ENCODE assay signal across 14 cellular contexts in the genomic region with DNA sequence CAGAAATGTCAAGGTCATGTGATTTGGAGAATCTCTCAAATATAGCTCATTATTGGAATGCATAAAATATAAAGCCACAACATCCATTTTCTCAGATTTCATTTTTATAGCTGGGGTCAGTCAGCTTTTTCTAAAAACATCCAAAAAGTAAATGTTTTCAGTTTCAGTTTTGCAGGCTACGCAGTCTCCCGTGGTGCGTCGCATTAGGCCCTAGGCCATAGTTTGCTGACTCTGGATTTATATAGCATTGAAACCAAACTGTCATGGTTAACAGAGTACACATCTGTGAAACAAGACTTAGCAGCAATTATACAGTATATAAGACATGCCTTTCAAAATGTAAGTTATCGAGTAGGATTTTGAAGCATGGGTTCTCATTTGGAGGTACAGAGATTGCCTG.
DNase-seq lines count a peak whose midpoint lies in the region; ATAC-seq lines count a peak whose summit lies in the region.
"Had no signal": no experiment of that assay in that cellular context is flagged by ENCODE, and none has a peak within 500 bp of the region (broad histone marks: within the 10 kb centered on the region; RNA-seq: fewer than 3 reads in every experiment).

No MANE protein-coding gene starts in this region.

- H4K20me1 ChIP-seq in BLaER1: no peaks in the 10 kb centered on the region

- DNase-seq in NAMALWA (ENCODE audit: low spot score) (peak; percentile 62), aorta (no peak), HCEC 1CT (no peak), epidermal melanocyte (ENCODE audit: insufficient read length, low spot score) (no peak)
- DNase-seq: activated CD8-positive, alpha-beta memory T cell treated with anti-CD3 and anti-CD28 coated beads for 24 hours; NCI-H345; pancreas; stimulated activated CD8-positive, alpha-beta memory T cell treated with anti-CD3 and anti-CD28 coated beads, Interleukin-4, amount 100 ng/mL, for 48 hours; T-helper 9 cell; upper lobe of right lung had no signal

- intact Hi-C loops in aorta (cut with DNase I): no loop called here

- H3K27me3 ChIP-seq in BLaER1 (no peaks in the 10 kb centered on the region), aorta (ENCODE audit: control insufficient read depth in 1 of 2, insufficient read depth in 2 of 2, low read length in 1 of 2) (no peaks in the 10 kb centered on the region)
- H3K27me3 ChIP-seq: pancreas, upper lobe of right lung had no signal

- ATAC-seq in GM19468 (IDR thresholded peaks at IDR 0.05; ENCODE audit: extremely low read depth, unreplicated experiment) (peak; percentile 65), HG02884 (IDR thresholded peaks at IDR 0.05; ENCODE audit: unreplicated experiment) (peak; percentile 88), aorta (ENCODE audit: low FRiP score) (no peak)
- no peak for ATAC-seq in activated CD4-positive, CD25-positive, alpha-beta regulatory T cell treated with anti-CD3 and anti-CD28 coated beads, Interleukin-2, amount 50 U/mL, for 24 hours

- peaks cover 33% of the 10 kb centered on the region for H3K4me1 ChIP-seq in BLaER1
- H3K4me1 ChIP-seq in aorta (ENCODE audit: control insufficient read depth in 1 of 2, insufficient read depth in 2 of 2, low read length in 2 of 2): no peaks in the 10 kb centered on the region
- H3K4me1 ChIP-seq: pancreas, upper lobe of right lung had no signal

- WGBS in aorta, 2 donors: 94 to 96% methylated on average over 5 of the region's 5 CpGs

- H3K27ac ChIP-seq in BLaER1 (peak overlapping the region; percentile 62), aorta (ENCODE audit: low read depth in 1 of 2, low read length in 2 of 2) (no peak overlapping the region)
- H3K27ac ChIP-seq: upper lobe of right lung had no signal

- H3K36me3 ChIP-seq in BLaER1 (peaks cover 9% of the 10 kb centered on the region; the same call in 1 of the 2 replicates), aorta (ENCODE audit: control insufficient read depth in 1 of 2, insufficient read depth in 2 of 2, low read length in 1 of 2) (no peaks in the 10 kb centered on the region)
- H3K36me3 ChIP-seq: pancreas, upper lobe of right lung had no signal

- H3K9ac ChIP-seq in BLaER1: peak overlapping the region; percentile 54; the same call in 1 of the 2 replicates

- H3K4me2 ChIP-seq in BLaER1: peak overlapping the region; percentile 71

- H3K4me3 ChIP-seq in BLaER1: no peak overlapping the region
- no peak overlapping the region for H3K4me3 ChIP-seq in aorta (ENCODE audit: low read length in 2 of 2)
- H3K4me3 ChIP-seq: pancreas, upper lobe of right lung had no signal

- peaks cover 35% of the 10 kb centered on the region for H3K9me3 ChIP-seq in BLaER1
- peaks cover 3% of the 10 kb centered on the region for H3K9me3 ChIP-seq in aorta (ENCODE audit: control insufficient read depth, low read length)
- H3K9me3 ChIP-seq: pancreas, upper lobe of right lung had no signal

Comparison
In these comparisons a context has a peak if more than half of its experiments do, and no peak if none do; other contexts are left out.
1. ATAC-seq: peak in GM19468 (single experiment) and HG02884 (single experiment); none in aorta (single experiment) and activated CD4-positive, CD25-positive, alpha-beta regulatory T cell treated with anti-CD3 and anti-CD28 coated beads, Interleukin-2, amount 50 U/mL, for 24 hours (0 of 2).